In the genomic region with DNA sequence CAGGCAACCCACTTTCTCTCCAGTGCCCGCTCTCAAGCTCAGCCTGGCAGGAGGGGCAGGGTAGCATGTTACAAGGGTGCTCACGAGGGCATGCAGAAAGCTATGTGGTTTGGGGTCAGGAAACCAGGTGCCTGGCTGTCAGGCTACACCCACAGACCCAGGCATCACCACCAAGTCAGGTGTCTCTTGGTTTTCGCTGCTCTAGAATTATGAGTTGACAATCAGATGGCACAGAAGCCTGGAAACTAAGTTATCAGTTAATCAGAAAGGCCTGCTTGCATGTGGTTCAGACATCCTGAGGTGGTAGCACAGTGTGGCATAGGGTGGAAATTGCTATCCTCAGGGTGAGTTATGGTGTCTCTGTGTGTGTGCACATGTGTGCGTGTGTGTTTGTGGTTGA, we compare ENCODE assay signal across 12 cellular contexts. TPM values are rescaled to one million over a fixed set of nuclear protein-coding genes. Genes with fewer than 3 reads are reported as not detected.
DNase-seq lines count a peak whose midpoint lies in the region; ATAC-seq and FAIRE-seq lines count a peak whose summit lies in the region.
"Had no signal": no experiment of that assay in that cellular context is flagged by ENCODE, and none has a peak within 500 bp of the region (broad histone marks: within the 10 kb centered on the region; RNA-seq: fewer than 3 reads in every experiment).

No MANE protein-coding gene starts in this region.

- no peak for FAIRE-seq in small intestine (lab: Jason Lieb, UNC)
- FAIRE-seq: keratinocyte had no signal

- ATAC-seq in HG03280 (IDR thresholded peaks at IDR 0.05; ENCODE audit: unreplicated experiment) = no peak
- no peak for ATAC-seq in GM21737 (IDR thresholded peaks at IDR 0.05; ENCODE audit: unreplicated experiment)
- no peak for ATAC-seq in HG02973 (IDR thresholded peaks at IDR 0.05; ENCODE audit: unreplicated experiment)

- H3K4me1 ChIP-seq in small intestine (ENCODE audit: control insufficient read depth in 2 of 2, insufficient read depth in 1 of 2, low read depth in 1 of 2, low read length in 1 of 2) = no peaks in the 10 kb centered on the region

- WGBS in small intestine, 3 donors = 65 to 78% (median 70%) methylated on average over 4 of the region's 4 CpGs

- intact Hi-C loops in activated T-helper 1 cell treated with anti-CD3 and anti-CD28 coated beads, Interleukin-12 subunit alpha, Interleukin-12 subunit beta, Interleukin-2, Interleukin-4 antibody, amounts not matched to agents 30 ng/mL and 10 ng/mL and 1 ng/mL, durations not matched to agents 14 hours and 24 hours and 36 hours (cut with micrococcal nuclease) = loop anchor here (1.0 kb wide), 1 partner anchor 11 kb away; no protein-coding TSS in a partner anchor

- H3K36me3 Mint-ChIP-seq in activated T-helper 1 cell treated with anti-CD3 and anti-CD28 coated beads, Interleukin-12 subunit alpha, Interleukin-12 subunit beta, Interleukin-2, Interleukin-4 antibody, amounts not matched to agents 30 ng/mL and 10 ng/mL and 1 ng/mL, durations not matched to agents 14 hours and 24 hours and 36 hours (ENCODE audit: low read depth) = peaks cover 1% of the 10 kb centered on the region

- no peaks in the 10 kb centered on the region for H3K9me3 ChIP-seq in small intestine (ENCODE audit: control insufficient read depth, low read depth)

- H3K4me3 ChIP-seq in small intestine (ENCODE audit: low read depth in 1 of 2, low read length in 2 of 2) = no peak overlapping the region

- H3K4me1 Mint-ChIP-seq in activated T-helper 1 cell treated with anti-CD3 and anti-CD28 coated beads, Interleukin-12 subunit alpha, Interleukin-12 subunit beta, Interleukin-2, Interleukin-4 antibody, amounts not matched to agents 30 ng/mL and 10 ng/mL and 1 ng/mL, durations not matched to agents 14 hours and 24 hours and 36 hours (ENCODE audit: low read depth) = peaks cover 28% of the 10 kb centered on the region

- peaks cover 41% of the 10 kb centered on the region for H3K27me3 Mint-ChIP-seq in activated T-helper 1 cell treated with anti-CD3 and anti-CD28 coated beads, Interleukin-12 subunit alpha, Interleukin-12 subunit beta, Interleukin-2, Interleukin-4 antibody, amounts not matched to agents 30 ng/mL and 10 ng/mL and 1 ng/mL, durations not matched to agents 14 hours and 24 hours and 36 hours (ENCODE audit: insufficient read depth)

- H3K27ac Mint-ChIP-seq in activated T-helper 1 cell treated with anti-CD3 and anti-CD28 coated beads, Interleukin-12 subunit alpha, Interleukin-12 subunit beta, Interleukin-2, Interleukin-4 antibody, amounts not matched to agents 30 ng/mL and 10 ng/mL and 1 ng/mL, durations not matched to agents 14 hours and 24 hours and 36 hours = no peak overlapping the region
- H3K27ac Mint-ChIP-seq: H9 had no signal

- DNase-seq in T-helper 22 cell (ENCODE audit: low read depth) (peak; percentile 75), small intestine (peak; percentile 48), NCI-H510A (lab: John Stamatoyannopoulos, UW) (no peak)
- DNase-seq in activated T-helper 1 cell treated with anti-CD3 and anti-CD28 coated beads, Interleukin-12 subunit alpha, Interleukin-12 subunit beta, Interleukin-2, Interleukin-4 antibody, amounts not matched to agents 30 ng/mL and 10 ng/mL and 1 ng/mL, durations not matched to agents 14 hours and 24 hours and 36 hours (ENCODE audit: low spot score) = peak; percentile 27
- peak; percentile 70 for DNase-seq in stimulated activated naive CD4-positive, alpha-beta T cell treated with Interleukin-2 at 50 U/mL for 16 hours (lab: John Stamatoyannopoulos, UW)
- DNase-seq: H9, NCI-H1105 treated with DMSO at 0.1 percent for 48 hours had no signal

- H3K36me3 ChIP-seq in small intestine (ENCODE audit: control insufficient read depth in 2 of 2, insufficient read depth in 2 of 2, low read length in 2 of 2) = no peaks in the 10 kb centered on the region

- H3K27me3 ChIP-seq in small intestine (ENCODE audit: control insufficient read depth in 2 of 2, insufficient read depth in 2 of 2, low read length in 2 of 2) = no peaks in the 10 kb centered on the region

- peaks cover 6% of the 10 kb centered on the region for H3K9me3 Mint-ChIP-seq in activated T-helper 1 cell treated with anti-CD3 and anti-CD28 coated beads, Interleukin-12 subunit alpha, Interleukin-12 subunit beta, Interleukin-2, Interleukin-4 antibody, amounts not matched to agents 30 ng/mL and 10 ng/mL and 1 ng/mL, durations not matched to agents 14 hours and 24 hours and 36 hours
- H3K9me3 Mint-ChIP-seq: H9 had no signal

- H3K4me3 Mint-ChIP-seq in activated T-helper 1 cell treated with anti-CD3 and anti-CD28 coated beads, Interleukin-12 subunit alpha, Interleukin-12 subunit beta, Interleukin-2, Interleukin-4 antibody, amounts not matched to agents 30 ng/mL and 10 ng/mL and 1 ng/mL, durations not matched to agents 14 hours and 24 hours and 36 hours = no peak overlapping the region
- H3K4me3 Mint-ChIP-seq: H9 had no signal

- H3K27ac ChIP-seq in small intestine (ENCODE audit: low read depth in 1 of 2, low read length in 1 of 2) = peak overlapping the region; percentile 1 to 11
- H3K27ac ChIP-seq: RWPE1 had no signal

RNA-seq across cellular contexts. Expression of gene CCR9, which starts 16.2 kb away (rescaled TPM):
- not detected in 2 replicates for total RNA-seq in activated T-helper 1 cell treated with anti-CD3 and anti-CD28 coated beads, Interleukin-12 subunit alpha, Interleukin-12 subunit beta, Interleukin-2, Interleukin-4 antibody, amounts not matched to agents 30 ng/mL and 10 ng/mL and 1 ng/mL, durations not matched to agents 14 hours and 24 hours and 36 hours
- 1 to 10 TPM in 2 of 3 donors, under 1 TPM in 1; 0.22 to 2.7 (median 1.1) TPM for polyA plus RNA-seq in small intestine
- total RNA-seq: H9 had no signal
- polyA plus RNA-seq: keratinocyte had no signal

RNA-seq across cellular contexts. Expression of gene LZTFL1, which starts 28.2 kb away (rescaled TPM):
- 5.2 and 6.5 TPM in 2 replicates for total RNA-seq in activated T-helper 1 cell treated with anti-CD3 and anti-CD28 coated beads, Interleukin-12 subunit alpha, Interleukin-12 subunit beta, Interleukin-2, Interleukin-4 antibody, amounts not matched to agents 30 ng/mL and 10 ng/mL and 1 ng/mL, durations not matched to agents 14 hours and 24 hours and 36 hours
- polyA plus RNA-seq in small intestine = 1 to 10 TPM; 4.5 to 7.7 (median 5.4) TPM
